27 cellular contexts compared by ENCODE assay signal in genomic region chr1:119112244-119112643, GRCh38.
"Had no signal": no experiment of that assay in that cellular context is flagged by ENCODE, and none has a peak within 500 bp of the region (broad histone marks: within the 10 kb centered on the region; RNA-seq: fewer than 3 reads in every experiment).

No MANE protein-coding gene starts in this region.

- H3K4me3 Mint-ChIP-seq: stimulated activated effector memory CD8-positive, alpha-beta T cell treated with anti-CD3 and anti-CD28 coated beads, Interleukin-12 subunit alpha, Interleukin-12 subunit beta, amount 100 ng/mL, for 72 hours; stimulated activated memory B cell treated with anti-CD40 and anti-IgM and Interleukin-4, amounts not matched to agents 10 μg/mL and 1 μg/mL and 100 μg/mL, for 72 hours; stimulated activated naive B cell treated with anti-CD40 and anti-IgM and Interleukin-4, amounts not matched to agents 10 μg/mL and 1 μg/mL and 100 μg/mL, for 72 hours; stimulated activated naive CD8-positive, alpha-beta T cell treated with anti-CD3 and anti-CD28 coated beads, Interleukin-15, amount 100 ng/mL, for 72 hours; stimulated activated naive CD8-positive, alpha-beta T cell treated with anti-CD3 and anti-CD28 coated beads, Interleukin-15, Interleukin-2, amounts not matched to agents 100 ng/mL and 50 ng/mL, for 24 hours had no signal

- H3K27ac Mint-ChIP-seq: stimulated activated effector memory CD8-positive, alpha-beta T cell treated with anti-CD3 and anti-CD28 coated beads, Interleukin-12 subunit alpha, Interleukin-12 subunit beta, amount 100 ng/mL, for 72 hours; stimulated activated memory B cell treated with anti-CD40 and anti-IgM and Interleukin-4, amounts not matched to agents 10 μg/mL and 1 μg/mL and 100 μg/mL, for 72 hours; stimulated activated naive B cell treated with anti-CD40 and anti-IgM and Interleukin-4, amounts not matched to agents 10 μg/mL and 1 μg/mL and 100 μg/mL, for 72 hours; stimulated activated naive CD8-positive, alpha-beta T cell treated with anti-CD3 and anti-CD28 coated beads, Interleukin-15, amount 100 ng/mL, for 72 hours; stimulated activated naive CD8-positive, alpha-beta T cell treated with anti-CD3 and anti-CD28 coated beads, Interleukin-15, Interleukin-2, amounts not matched to agents 100 ng/mL and 50 ng/mL, for 24 hours had no signal

- H3K36me3 ChIP-seq: stomach, suprapubic skin, thoracic aorta, thyroid gland, tibial artery, upper lobe of left lung, upper lobe of right lung, uterus, vagina had no signal

- H3K27me3 ChIP-seq: stomach, suprapubic skin, testis, thyroid gland, tibial artery, tibial nerve, upper lobe of left lung, upper lobe of right lung, uterus, vagina had no signal

- H3K27ac ChIP-seq: stomach, suprapubic skin, testis, thoracic aorta, thyroid gland, tibial artery, tibial nerve, upper lobe of left lung, upper lobe of right lung, uterus, vagina had no signal

- H3K36me3 Mint-ChIP-seq: stimulated activated effector memory CD8-positive, alpha-beta T cell treated with anti-CD3 and anti-CD28 coated beads, Interleukin-12 subunit alpha, Interleukin-12 subunit beta, amount 100 ng/mL, for 72 hours had no signal

- H3K9me3 ChIP-seq: stomach, testis, thoracic aorta, thyroid gland, tibial artery, upper lobe of left lung, upper lobe of right lung, uterus, vagina had no signal

- H3K4me3 ChIP-seq: stomach, suprapubic skin, testis, thoracic aorta, thyroid gland, tibial artery, tibial nerve, upper lobe of left lung, upper lobe of right lung, uterus, vagina had no signal

- DNase-seq: stimulated activated CD4-positive, alpha-beta T cell treated with anti-CD3 and anti-CD28 coated beads, Interleukin-2, amount 100 ng/mL, for 24 hours; stimulated activated CD4-positive, alpha-beta T cell treated with anti-CD3 and anti-CD28 coated beads, Interleukin-2, amount 100 ng/mL, for 48 hours; stimulated activated CD4-positive, alpha-beta T cell treated with anti-CD3 and anti-CD28 coated beads, Interleukin-4, amount 100 ng/mL, for 1 hour; stimulated activated CD4-positive, alpha-beta T cell treated with anti-CD3 and anti-CD28 coated beads, Interleukin-4, amount 100 ng/mL, for 24 hours; stimulated activated CD4-positive, alpha-beta T cell treated with anti-CD3 and anti-CD28 coated beads, Interleukin-4, amount 100 ng/mL, for 4 hours; stimulated activated CD8-positive, alpha-beta memory T cell treated with anti-CD3 and anti-CD28 coated beads, Interleukin-4, amount 100 ng/mL, for 48 hours; stimulated activated naive B cell treated with anti-CD40 and anti-IgM and Interleukin-4, amounts not matched to agents 10 μg/mL and 1 μg/mL and 100 μg/mL, for 72 hours; stimulated activated naive CD4-positive, alpha-beta T cell; stimulated activated naive CD4-positive, alpha-beta T cell treated with Interleukin-2 at 50 U/mL for 16 hours; stimulated activated naive CD8-positive, alpha-beta T cell treated with anti-CD3 and anti-CD28 coated beads, Interleukin-15, amount 100 ng/mL, for 72 hours; stimulated activated naive CD8-positive, alpha-beta T cell treated with anti-CD3 and anti-CD28 coated beads, Interleukin-15, Interleukin-2, amounts not matched to agents 100 U/mL and 50 U/mL, for 24 hours; stomach; substantia nigra; testis; thyroid gland; tibial artery; trophoblast cell; upper lobe of left lung; upper lobe of right lung; uterus had no signal

- H3K27me3 Mint-ChIP-seq: stimulated activated memory B cell treated with anti-CD40 and anti-IgM and Interleukin-4, amounts not matched to agents 10 μg/mL and 1 μg/mL and 100 μg/mL, for 72 hours; stimulated activated naive B cell treated with anti-CD40 and anti-IgM and Interleukin-4, amounts not matched to agents 10 μg/mL and 1 μg/mL and 100 μg/mL, for 72 hours; stimulated activated naive CD8-positive, alpha-beta T cell treated with anti-CD3 and anti-CD28 coated beads, Interleukin-15, amount 100 ng/mL, for 72 hours; stimulated activated naive CD8-positive, alpha-beta T cell treated with anti-CD3 and anti-CD28 coated beads, Interleukin-15, Interleukin-2, amounts not matched to agents 100 ng/mL and 50 ng/mL, for 24 hours had no signal

- H3K4me1 ChIP-seq: testis, thyroid gland, tibial artery, tibial nerve, upper lobe of left lung, upper lobe of right lung, uterus, vagina had no signal
